1 cellular context compared by ENCODE assay signal in the genomic region with DNA sequence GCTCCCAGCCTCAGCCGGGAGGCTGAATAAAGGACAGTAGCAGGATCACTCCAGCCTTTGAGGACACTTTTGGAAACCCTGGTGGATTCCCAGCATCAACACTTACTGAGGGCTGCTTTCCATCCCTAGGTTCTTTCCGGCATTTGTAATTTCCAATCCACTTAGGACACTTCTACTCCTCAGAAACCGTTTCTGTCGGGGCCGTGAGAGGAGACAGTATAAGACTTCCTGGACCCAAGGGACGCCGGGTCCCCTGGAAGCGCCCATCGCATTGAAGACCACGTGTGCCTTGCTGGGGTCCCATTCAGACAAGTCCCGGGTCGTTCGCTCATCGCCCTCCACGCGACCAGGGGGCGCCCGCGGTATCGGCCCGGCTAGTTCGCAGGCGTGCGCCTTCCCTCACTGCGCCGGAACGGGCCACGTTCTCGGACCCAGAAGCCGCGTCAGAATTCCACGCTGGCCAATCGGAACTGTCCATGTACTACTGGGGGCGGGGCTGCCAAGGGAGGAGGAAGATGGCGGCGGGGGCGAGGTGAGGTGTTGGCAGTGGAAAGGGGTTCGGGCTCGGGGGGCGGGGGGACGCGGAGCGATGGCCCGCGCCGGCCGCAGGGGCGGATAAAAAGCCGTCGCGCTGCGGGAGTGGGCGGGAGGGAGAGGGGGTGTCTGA.
TF ChIP-seq lines count a peak whose summit lies in the region.

A gene (plus strand): TSS at position 479 of the 667 bp plus-strand sequence. CDS start 202 bp downstream, outside the sequence.

TF ChIP-seq in HepG2, 621 proteins besides CTCF, POLR2A, EP300 and RAD21 (continued from another document and continues in another):
- TF ChIP-seq, protein P1, sequence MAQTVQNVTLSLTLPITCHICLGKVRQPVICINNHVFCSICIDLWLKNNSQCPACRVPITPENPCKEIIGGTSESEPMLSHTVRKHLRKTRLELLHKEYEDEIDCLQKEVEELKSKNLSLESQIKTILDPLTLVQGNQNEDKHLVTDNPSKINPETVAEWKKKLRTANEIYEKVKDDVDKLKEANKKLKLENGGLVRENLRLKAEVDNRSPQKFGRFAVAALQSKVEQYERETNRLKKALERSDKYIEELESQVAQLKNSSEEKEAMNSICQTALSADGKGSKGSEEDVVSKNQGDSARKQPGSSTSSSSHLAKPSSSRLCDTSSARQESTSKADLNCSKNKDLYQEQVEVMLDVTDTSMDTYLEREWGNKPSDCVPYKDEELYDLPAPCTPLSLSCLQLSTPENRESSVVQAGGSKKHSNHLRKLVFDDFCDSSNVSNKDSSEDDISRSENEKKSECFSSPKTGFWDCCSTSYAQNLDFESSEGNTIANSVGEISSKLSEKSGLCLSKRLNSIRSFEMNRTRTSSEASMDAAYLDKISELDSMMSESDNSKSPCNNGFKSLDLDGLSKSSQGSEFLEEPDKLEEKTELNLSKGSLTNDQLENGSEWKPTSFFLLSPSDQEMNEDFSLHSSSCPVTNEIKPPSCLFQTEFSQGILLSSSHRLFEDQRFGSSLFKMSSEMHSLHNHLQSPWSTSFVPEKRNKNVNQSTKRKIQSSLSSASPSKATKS (CRISPR knock-in tag; IDR thresholded peaks at IDR 0.05): peak; percentile 66; the same call in 1 of the 2 replicates
- TF ChIP-seq, protein P2, sequence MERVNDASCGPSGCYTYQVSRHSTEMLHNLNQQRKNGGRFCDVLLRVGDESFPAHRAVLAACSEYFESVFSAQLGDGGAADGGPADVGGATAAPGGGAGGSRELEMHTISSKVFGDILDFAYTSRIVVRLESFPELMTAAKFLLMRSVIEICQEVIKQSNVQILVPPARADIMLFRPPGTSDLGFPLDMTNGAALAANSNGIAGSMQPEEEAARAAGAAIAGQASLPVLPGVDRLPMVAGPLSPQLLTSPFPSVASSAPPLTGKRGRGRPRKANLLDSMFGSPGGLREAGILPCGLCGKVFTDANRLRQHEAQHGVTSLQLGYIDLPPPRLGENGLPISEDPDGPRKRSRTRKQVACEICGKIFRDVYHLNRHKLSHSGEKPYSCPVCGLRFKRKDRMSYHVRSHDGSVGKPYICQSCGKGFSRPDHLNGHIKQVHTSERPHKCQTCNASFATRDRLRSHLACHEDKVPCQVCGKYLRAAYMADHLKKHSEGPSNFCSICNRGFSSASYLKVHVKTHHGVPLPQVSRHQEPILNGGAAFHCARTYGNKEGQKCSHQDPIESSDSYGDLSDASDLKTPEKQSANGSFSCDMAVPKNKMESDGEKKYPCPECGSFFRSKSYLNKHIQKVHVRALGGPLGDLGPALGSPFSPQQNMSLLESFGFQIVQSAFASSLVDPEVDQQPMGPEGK (CRISPR knock-in tag; IDR thresholded peaks at IDR 0.05): no peak
- TF ChIP-seq ZNF878 (CRISPR knock-in tag; IDR thresholded peaks at IDR 0.05) (peak; percentile 83; the same call in 1 of the 2 replicates), KLF6 (CRISPR knock-in tag; IDR thresholded peaks at IDR 0.05) (peak; percentile 78), TSC22D2 (CRISPR knock-in tag; IDR thresholded peaks at IDR 0.05; ENCODE audit: borderline replicate concordance) (no peak; the same call in 1 of the 2 replicates), ZSCAN30 (CRISPR knock-in tag; IDR thresholded peaks at IDR 0.05) (no peak), ZFP41 (CRISPR knock-in tag; IDR thresholded peaks at IDR 0.05; ENCODE audit: borderline replicate concordance) (peak; percentile 93; the same call in 1 of the 2 replicates), ZNF83 (CRISPR knock-in tag; IDR thresholded peaks at IDR 0.05; ENCODE audit: borderline replicate concordance) (peak; percentile 34; the same call in 1 of the 2 replicates), NFE2L2 (IDR thresholded peaks at IDR 0.05; ENCODE audit: low read length) (no peak), PAF1 (CRISPR knock-in tag; IDR thresholded peaks at IDR 0.05) (no peak), IKZF4 (CRISPR knock-in tag; IDR thresholded peaks at IDR 0.05; ENCODE audit: borderline replicate concordance, low read depth, not compliant biosample characterization) (peak; percentile 61), SATB2 (CRISPR knock-in tag; IDR thresholded peaks at IDR 0.05) (no peak; the same call in 1 of the 2 replicates), ZBTB1 (CRISPR knock-in tag; IDR thresholded peaks at IDR 0.05; ENCODE audit: borderline replicate concordance) (no peak), ZNF441 (CRISPR knock-in tag; IDR thresholded peaks at IDR 0.05; ENCODE audit: borderline replicate concordance) (peak; percentile 70; the same call in 1 of the 2 replicates), PHF5A (CRISPR knock-in tag; IDR thresholded peaks at IDR 0.05; ENCODE audit: low read depth, unreplicated experiment) (peak; percentile 92), RBM39 (IDR thresholded peaks at IDR 0.05; ENCODE audit: low read depth, low read length, poor library complexity, severe bottlenecking) (no peak), HNF4A (CRISPR knock-in tag; IDR thresholded peaks at IDR 0.05) (peak; percentile 62), ZNF282 (IDR thresholded peaks at IDR 0.05; ENCODE audit: partially characterized antibody) (no peak), NFKBIZ (CRISPR knock-in tag; IDR thresholded peaks at IDR 0.05) (peak; percentile 67; the same call in 1 of the 2 replicates), XRCC5 (optimal IDR thresholded peaks at IDR 0.05; ENCODE audit: low read length) (peak; percentile 99), ZNF766 (CRISPR knock-in tag; IDR thresholded peaks at IDR 0.05; ENCODE audit: borderline replicate concordance) (peak; percentile 76; the same call in 1 of the 2 replicates), RFX5 (IDR thresholded peaks at IDR 0.05; ENCODE audit: low read depth, low read length) (peak; percentile 64; the same call in 1 of the 2 replicates), CCDC6 (CRISPR knock-in tag; IDR thresholded peaks at IDR 0.05) (peak; percentile 93), PHF8 (CRISPR knock-in tag; IDR thresholded peaks at IDR 0.05) (peak; percentile 65; the same call in 1 of the 2 replicates), ZNF138 (CRISPR knock-in tag; IDR thresholded peaks at IDR 0.05; ENCODE audit: low read depth) (no peak), ZNF335 (CRISPR knock-in tag; IDR thresholded peaks at IDR 0.05) (peak; percentile 81; the same call in 1 of the 2 replicates), ZNF556 (CRISPR knock-in tag; IDR thresholded peaks at IDR 0.05; ENCODE audit: borderline replicate concordance) (peak; percentile 90; the same call in 1 of the 2 replicates), POLR2AphosphoS5 (IDR thresholded peaks at IDR 0.05; ENCODE audit: low read depth, low read length) (peak; percentile 36; the same call in 1 of the 2 replicates), SALL1 (CRISPR knock-in tag; IDR thresholded peaks at IDR 0.05) (peak; percentile 97), RCOR2 (CRISPR knock-in tag; IDR thresholded peaks at IDR 0.05) (no peak), KAT7 (CRISPR knock-in tag; IDR thresholded peaks at IDR 0.05; ENCODE audit: borderline replicate concordance) (peak; percentile 58; the same call in 1 of the 2 replicates), DNMT3B (CRISPR knock-in tag; conservative IDR thresholded peaks at IDR 0.05) (0 out of 2 replicates have a peak, but pooled peaks have one; percentile 52), NR2F1 (CRISPR knock-in tag; IDR thresholded peaks at IDR 0.05) (no peak), GATA4 (IDR thresholded peaks at IDR 0.05; ENCODE audit: borderline replicate concordance, low read depth) (0 out of 2 replicates have a peak, but pooled peaks have one; percentile 14), MED1 (CRISPR knock-in tag; IDR thresholded peaks at IDR 0.05) (peak; percentile 74)
- TF ChIP-seq, protein P3, sequence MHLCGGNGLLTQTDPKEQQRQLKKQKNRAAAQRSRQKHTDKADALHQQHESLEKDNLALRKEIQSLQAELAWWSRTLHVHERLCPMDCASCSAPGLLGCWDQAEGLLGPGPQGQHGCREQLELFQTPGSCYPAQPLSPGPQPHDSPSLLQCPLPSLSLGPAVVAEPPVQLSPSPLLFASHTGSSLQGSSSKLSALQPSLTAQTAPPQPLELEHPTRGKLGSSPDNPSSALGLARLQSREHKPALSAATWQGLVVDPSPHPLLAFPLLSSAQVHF (CRISPR knock-in tag; IDR thresholded peaks at IDR 0.05): 0 out of 2 replicates have a peak, but pooled peaks have one; percentile 55
- TF ChIP-seq, protein P4, sequence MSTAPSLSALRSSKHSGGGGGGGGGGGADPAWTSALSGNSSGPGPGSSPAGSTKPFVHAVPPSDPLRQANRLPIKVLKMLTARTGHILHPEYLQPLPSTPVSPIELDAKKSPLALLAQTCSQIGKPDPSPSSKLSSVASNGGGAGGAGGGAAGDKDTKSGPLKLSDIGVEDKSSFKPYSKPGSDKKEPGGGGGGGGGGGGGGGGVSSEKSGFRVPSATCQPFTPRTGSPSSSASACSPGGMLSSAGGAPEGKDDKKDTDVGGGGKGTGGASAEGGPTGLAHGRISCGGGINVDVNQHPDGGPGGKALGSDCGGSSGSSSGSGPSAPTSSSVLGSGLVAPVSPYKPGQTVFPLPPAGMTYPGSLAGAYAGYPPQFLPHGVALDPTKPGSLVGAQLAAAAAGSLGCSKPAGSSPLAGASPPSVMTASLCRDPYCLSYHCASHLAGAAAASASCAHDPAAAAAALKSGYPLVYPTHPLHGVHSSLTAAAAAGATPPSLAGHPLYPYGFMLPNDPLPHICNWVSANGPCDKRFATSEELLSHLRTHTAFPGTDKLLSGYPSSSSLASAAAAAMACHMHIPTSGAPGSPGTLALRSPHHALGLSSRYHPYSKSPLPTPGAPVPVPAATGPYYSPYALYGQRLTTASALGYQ (CRISPR knock-in tag; IDR thresholded peaks at IDR 0.05): no peak
- TF ChIP-seq, protein P5, sequence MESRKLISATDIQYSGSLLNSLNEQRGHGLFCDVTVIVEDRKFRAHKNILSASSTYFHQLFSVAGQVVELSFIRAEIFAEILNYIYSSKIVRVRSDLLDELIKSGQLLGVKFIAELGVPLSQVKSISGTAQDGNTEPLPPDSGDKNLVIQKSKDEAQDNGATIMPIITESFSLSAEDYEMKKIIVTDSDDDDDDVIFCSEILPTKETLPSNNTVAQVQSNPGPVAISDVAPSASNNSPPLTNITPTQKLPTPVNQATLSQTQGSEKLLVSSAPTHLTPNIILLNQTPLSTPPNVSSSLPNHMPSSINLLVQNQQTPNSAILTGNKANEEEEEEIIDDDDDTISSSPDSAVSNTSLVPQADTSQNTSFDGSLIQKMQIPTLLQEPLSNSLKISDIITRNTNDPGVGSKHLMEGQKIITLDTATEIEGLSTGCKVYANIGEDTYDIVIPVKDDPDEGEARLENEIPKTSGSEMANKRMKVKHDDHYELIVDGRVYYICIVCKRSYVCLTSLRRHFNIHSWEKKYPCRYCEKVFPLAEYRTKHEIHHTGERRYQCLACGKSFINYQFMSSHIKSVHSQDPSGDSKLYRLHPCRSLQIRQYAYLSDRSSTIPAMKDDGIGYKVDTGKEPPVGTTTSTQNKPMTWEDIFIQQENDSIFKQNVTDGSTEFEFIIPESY (CRISPR knock-in tag; IDR thresholded peaks at IDR 0.05): peak; percentile 83
- TF ChIP-seq, protein P6, sequence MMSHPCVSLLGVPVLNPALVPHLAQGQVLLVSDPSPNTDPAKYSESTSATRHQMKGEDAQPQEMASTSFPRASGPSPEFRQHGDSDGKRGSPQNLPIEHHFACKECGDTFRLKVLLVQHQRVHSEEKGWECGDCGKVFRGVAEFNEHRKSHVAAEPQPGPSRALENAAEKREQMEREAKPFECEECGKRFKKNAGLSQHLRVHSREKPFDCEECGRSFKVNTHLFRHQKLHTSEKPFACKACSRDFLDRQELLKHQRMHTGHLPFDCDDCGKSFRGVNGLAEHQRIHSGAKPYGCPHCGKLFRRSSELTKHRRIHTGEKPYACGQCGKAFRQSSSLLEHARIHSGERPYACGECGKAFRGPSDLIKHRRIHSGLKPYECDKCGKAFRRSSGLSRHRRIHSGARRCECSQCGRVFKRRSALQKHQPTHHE (CRISPR knock-in tag; IDR thresholded peaks at IDR 0.05; ENCODE audit: borderline replicate concordance): no peak
- TF ChIP-seq, protein P7, sequence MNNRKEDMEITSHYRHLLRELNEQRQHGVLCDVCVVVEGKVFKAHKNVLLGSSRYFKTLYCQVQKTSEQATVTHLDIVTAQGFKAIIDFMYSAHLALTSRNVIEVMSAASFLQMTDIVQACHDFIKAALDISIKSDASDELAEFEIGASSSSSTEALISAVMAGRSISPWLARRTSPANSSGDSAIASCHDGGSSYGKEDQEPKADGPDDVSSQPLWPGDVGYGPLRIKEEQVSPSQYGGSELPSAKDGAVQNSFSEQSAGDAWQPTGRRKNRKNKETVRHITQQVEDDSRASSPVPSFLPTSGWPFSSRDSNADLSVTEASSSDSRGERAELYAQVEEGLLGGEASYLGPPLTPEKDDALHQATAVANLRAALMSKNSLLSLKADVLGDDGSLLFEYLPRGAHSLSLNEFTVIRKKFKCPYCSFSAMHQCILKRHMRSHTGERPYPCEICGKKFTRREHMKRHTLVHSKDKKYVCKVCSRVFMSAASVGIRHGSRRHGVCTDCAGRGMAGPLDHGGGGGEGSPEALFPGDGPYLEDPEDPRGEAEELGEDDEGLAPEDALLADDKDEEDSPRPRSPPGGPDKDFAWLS (CRISPR knock-in tag; IDR thresholded peaks at IDR 0.05; ENCODE audit: borderline replicate concordance): no peak
- TF ChIP-seq, protein P8, sequence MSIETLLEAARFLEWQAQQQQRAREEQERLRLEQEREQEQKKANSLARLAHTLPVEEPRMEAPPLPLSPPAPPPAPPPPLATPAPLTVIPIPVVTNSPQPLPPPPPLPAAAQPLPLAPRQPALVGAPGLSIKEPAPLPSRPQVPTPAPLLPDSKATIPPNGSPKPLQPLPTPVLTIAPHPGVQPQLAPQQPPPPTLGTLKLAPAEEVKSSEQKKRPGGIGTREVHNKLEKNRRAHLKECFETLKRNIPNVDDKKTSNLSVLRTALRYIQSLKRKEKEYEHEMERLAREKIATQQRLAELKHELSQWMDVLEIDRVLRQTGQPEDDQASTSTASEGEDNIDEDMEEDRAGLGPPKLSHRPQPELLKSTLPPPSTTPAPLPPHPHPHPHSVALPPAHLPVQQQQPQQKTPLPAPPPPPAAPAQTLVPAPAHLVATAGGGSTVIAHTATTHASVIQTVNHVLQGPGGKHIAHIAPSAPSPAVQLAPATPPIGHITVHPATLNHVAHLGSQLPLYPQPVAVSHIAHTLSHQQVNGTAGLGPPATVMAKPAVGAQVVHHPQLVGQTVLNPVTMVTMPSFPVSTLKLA (IDR thresholded peaks at IDR 0.05): peak; percentile 84
- TF ChIP-seq, protein P9, sequence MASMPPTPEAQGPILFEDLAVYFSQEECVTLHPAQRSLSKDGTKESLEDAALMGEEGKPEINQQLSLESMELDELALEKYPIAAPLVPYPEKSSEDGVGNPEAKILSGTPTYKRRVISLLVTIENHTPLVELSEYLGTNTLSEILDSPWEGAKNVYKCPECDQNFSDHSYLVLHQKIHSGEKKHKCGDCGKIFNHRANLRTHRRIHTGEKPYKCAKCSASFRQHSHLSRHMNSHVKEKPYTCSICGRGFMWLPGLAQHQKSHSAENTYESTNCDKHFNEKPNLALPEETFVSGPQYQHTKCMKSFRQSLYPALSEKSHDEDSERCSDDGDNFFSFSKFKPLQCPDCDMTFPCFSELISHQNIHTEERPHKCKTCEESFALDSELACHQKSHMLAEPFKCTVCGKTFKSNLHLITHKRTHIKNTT (CRISPR knock-in tag; IDR thresholded peaks at IDR 0.05): no peak
- TF ChIP-seq, protein P10, sequence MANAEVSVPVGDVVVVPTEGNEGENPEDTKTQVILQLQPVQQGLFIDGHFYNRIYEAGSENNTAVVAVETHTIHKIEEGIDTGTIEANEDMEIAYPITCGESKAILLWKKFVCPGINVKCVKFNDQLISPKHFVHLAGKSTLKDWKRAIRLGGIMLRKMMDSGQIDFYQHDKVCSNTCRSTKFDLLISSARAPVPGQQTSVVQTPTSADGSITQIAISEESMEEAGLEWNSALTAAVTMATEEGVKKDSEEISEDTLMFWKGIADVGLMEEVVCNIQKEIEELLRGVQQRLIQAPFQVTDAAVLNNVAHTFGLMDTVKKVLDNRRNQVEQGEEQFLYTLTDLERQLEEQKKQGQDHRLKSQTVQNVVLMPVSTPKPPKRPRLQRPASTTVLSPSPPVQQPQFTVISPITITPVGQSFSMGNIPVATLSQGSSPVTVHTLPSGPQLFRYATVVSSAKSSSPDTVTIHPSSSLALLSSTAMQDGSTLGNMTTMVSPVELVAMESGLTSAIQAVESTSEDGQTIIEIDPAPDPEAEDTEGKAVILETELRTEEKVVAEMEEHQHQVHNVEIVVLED (CRISPR knock-in tag; IDR thresholded peaks at IDR 0.05; ENCODE audit: borderline replicate concordance): peak; percentile 99
